ENCODE assay signal across 20 cellular contexts in genomic region chr16:53258809-53259208, GRCh38.
"Had no signal": no experiment of that assay in that cellular context is flagged by ENCODE, and none has a peak within 500 bp of the region (broad histone marks: within the 10 kb centered on the region; RNA-seq: fewer than 3 reads in every experiment).

No MANE protein-coding gene starts in this region.

- H3K9me3 ChIP-seq: left lung, lower lobe of right lung, mucosa of descending colon had no signal

- H3K4me1 ChIP-seq: esophagus muscularis mucosa, gastroesophageal sphincter, heart right ventricle, left lung, lower lobe of right lung had no signal

- H3K4me3 ChIP-seq: coronary artery, dorsolateral prefrontal cortex, esophagus muscularis mucosa, gastroesophageal sphincter, heart right ventricle, left lung, lower lobe of right lung, mucosa of descending colon had no signal

- H3K27me3 ChIP-seq: dorsolateral prefrontal cortex, esophagus muscularis mucosa, foreskin keratinocyte, gastroesophageal sphincter, heart right ventricle, left lung had no signal

- H3K27ac ChIP-seq: coronary artery, dorsolateral prefrontal cortex, esophagus muscularis mucosa, foreskin keratinocyte, gastroesophageal sphincter, heart right ventricle, left lung, lower lobe of right lung had no signal

- FAIRE-seq: endothelial cell of umbilical vein had no signal

- ATAC-seq: foreskin keratinocyte, gastroesophageal sphincter, heart right ventricle, left cardiac atrium, left lung, left ventricle myocardium superior, lower lobe of right lung, mucosa of descending colon had no signal

- DNase-seq: dermis blood vessel endothelial cell; dorsolateral prefrontal cortex; effector CD4-positive, alpha-beta T cell; effector memory CD4-positive, alpha-beta T cell; foreskin keratinocyte; glutamatergic neuron; head of caudate nucleus; heart right ventricle; hippocampal formation; left cardiac atrium; left lung; left ventricle myocardium superior; lower lobe of right lung; mesenchymal stem cell; mucosa of descending colon; naive B cell had no signal
